Comparison of ENCODE assay signal across 8 cellular contexts in genomic region chr12:48936379-48936979, GRCh38. TPM values are rescaled to one million over a fixed set of nuclear protein-coding genes. Genes with fewer than 3 reads are reported as not detected.
DNase-seq lines count a peak whose midpoint lies in the region; ATAC-seq and TF ChIP-seq lines count a peak whose summit lies in the region.

No MANE protein-coding gene starts in this region.

- H3K4me1 ChIP-seq in heart right ventricle = peaks cover 0 to 16% (median 0%) of the 10 kb centered on the region in 9 donors

- H3K27ac ChIP-seq in heart right ventricle = no peak overlapping the region

- H3K36me3 Mint-ChIP-seq in T-cell = peaks cover 37% of the 10 kb centered on the region

- POLR2A ChIA-PET in T-cell (lab: Charles Lee) = interaction anchor here in 1 of 2 donors (0.7 kb wide), 1 partner anchor 11 kb away, joined by 3 read pairs; the partner anchor contains the start of gene FKBP11

- H3K36me3 ChIP-seq in heart right ventricle = peaks cover 0 to 94% (median 21%) of the 10 kb centered on the region in 9 donors

- H3K9me3 Mint-ChIP-seq in T-cell = no peaks in the 10 kb centered on the region

- no peaks in the 10 kb centered on the region for H3K27me3 Mint-ChIP-seq in T-cell

- H3K4me3 ChIP-seq in heart right ventricle = no peak overlapping the region

- H3K27ac Mint-ChIP-seq in T-cell = peak overlapping the region; percentile 44 to 76

- ATAC-seq in T-cell (replicated peaks in 1 of 4) (peak; percentile 56 to 75 (median 65)), heart right ventricle (peak; percentile 48 to 84 (median 62)), HG02852 (IDR thresholded peaks at IDR 0.05; ENCODE audit: unreplicated experiment) (no peak), GM18519 (IDR thresholded peaks at IDR 0.05; ENCODE audit: low FRiP score, unreplicated experiment) (no peak)

- CTCF ChIA-PET in T-cell (lab: Charles Lee) = interaction anchor here (0.6 to 4.1 kb wide), 19 partner anchors 9 to 321 kb away, joined by 3 to 37 read pairs (median 4); partner anchors contain the start of genes DDX23 (in 2 of the 2), FKBP11 (in 2 of the 2), ARF3 (in 1 of the 2) and RND1 (in 1 of the 2)

- H3K4me1 Mint-ChIP-seq in T-cell = peaks cover 29 to 39% (median 35%) of the 10 kb centered on the region in 3 donors

- no peak overlapping the region for H3K4me3 Mint-ChIP-seq in T-cell

- peak; percentile 87 for DNase-seq in ELF-1 (ENCODE audit: low read depth, low spot score)
- DNase-seq in T-cell = peak; percentile 54 to 88 (median 80)
- DNase-seq in activated naive CD8-positive, alpha-beta T cell treated with anti-CD3 and anti-CD28 coated beads, Interleukin-2, amount 50 U/mL, for 16 hours (ENCODE audit: low read depth, low spot score) = peak; percentile 70
- peak; percentile 69 to 70 for DNase-seq in heart right ventricle
- peak; percentile 77 for DNase-seq in retina

- no peaks in the 10 kb centered on the region for H3K27me3 ChIP-seq in heart right ventricle

- TF ChIP-seq CTCF in LNCAP (IDR thresholded peaks at IDR 0.05) (peak; percentile 96), heart right ventricle (IDR thresholded peaks at IDR 0.05) (peak; percentile 84 to 96 (median 89))

- H3K9me3 ChIP-seq in heart right ventricle = no peaks in the 10 kb centered on the region

- intact Hi-C loops in heart right ventricle (cut with DNase I) = loop anchor here in 8 of 10 donors (1.0 to 10.0 kb wide), 6 partner anchors 48 to 84 kb away; partner anchors contain the start of genes DDX23 (in 5 of the 8) and RND1 (in 1 of the 8)

RNA-seq across cellular contexts. Expression of gene FKBP11, which starts 11.2 kb away (rescaled TPM):
- 10 to 100 TPM; 55.6 to 83.0 (median 68.1) TPM for total RNA-seq in T-cell
- 10 to 100 TPM in 1 of 10 donors, 1 to 10 TPM in 9; 1.6 to 18.0 (median 3.5) TPM for total RNA-seq in heart right ventricle
- polyA plus RNA-seq in heart right ventricle = 10 to 100 TPM; 12.7 to 30.4 TPM

RNA-seq across cellular contexts. Expression of gene ARF3, which starts 20.8 kb away (rescaled TPM):
- total RNA-seq in T-cell (10 to 100 TPM; 63.6 to 82.9 (median 74.3) TPM), heart right ventricle (10 to 100 TPM; 44.2 to 90.8 (median 54.8) TPM)
- polyA plus RNA-seq in heart right ventricle = 10 to 100 TPM; 30.3 to 48.3 TPM

RNA-seq across cellular contexts. Expression of gene WNT10B, which starts 35.1 kb away (rescaled TPM):
- 10 to 100 TPM in 1 of 5 donors, 1 to 10 TPM in 4; 5.3 to 15.7 (median 8.9) TPM for total RNA-seq in T-cell
- under 1 TPM in 9 of 10 donors, not detected in 1; 0.13 to 0.47 (median 0.20) TPM for total RNA-seq in heart right ventricle
- polyA plus RNA-seq in heart right ventricle = under 1 TPM; 0.20 to 0.22 TPM

RNA-seq across cellular contexts. Expression of gene WNT1, which starts 41.6 kb away (rescaled TPM):
- total RNA-seq in T-cell (1 to 10 TPM in 2 of 5 donors, under 1 TPM in 3; 0.47 to 2.6 (median 0.85) TPM), heart right ventricle (not detected)
- not detected for polyA plus RNA-seq in heart right ventricle

Comparison
In these comparisons a context has a peak if more than half of its experiments do, and no peak if none do; other contexts are left out.
1. ATAC-seq: peak in T-cell (4 of 4) and heart right ventricle (8 of 8); none in HG02852 (single experiment) and GM18519 (single experiment).
2. RNA of gene WNT10B, which starts 35.1 kb away (total RNA-seq): 5.3 to 15.7 TPM in T-cell; 0.13 to 0.47 TPM in heart right ventricle; every median in the first group is over 4 times any median in the second.
3. Peak in every context shown above with its lines, with median percentiles within 50 percentile points of each other: DNase-seq.